In the genomic region with DNA sequence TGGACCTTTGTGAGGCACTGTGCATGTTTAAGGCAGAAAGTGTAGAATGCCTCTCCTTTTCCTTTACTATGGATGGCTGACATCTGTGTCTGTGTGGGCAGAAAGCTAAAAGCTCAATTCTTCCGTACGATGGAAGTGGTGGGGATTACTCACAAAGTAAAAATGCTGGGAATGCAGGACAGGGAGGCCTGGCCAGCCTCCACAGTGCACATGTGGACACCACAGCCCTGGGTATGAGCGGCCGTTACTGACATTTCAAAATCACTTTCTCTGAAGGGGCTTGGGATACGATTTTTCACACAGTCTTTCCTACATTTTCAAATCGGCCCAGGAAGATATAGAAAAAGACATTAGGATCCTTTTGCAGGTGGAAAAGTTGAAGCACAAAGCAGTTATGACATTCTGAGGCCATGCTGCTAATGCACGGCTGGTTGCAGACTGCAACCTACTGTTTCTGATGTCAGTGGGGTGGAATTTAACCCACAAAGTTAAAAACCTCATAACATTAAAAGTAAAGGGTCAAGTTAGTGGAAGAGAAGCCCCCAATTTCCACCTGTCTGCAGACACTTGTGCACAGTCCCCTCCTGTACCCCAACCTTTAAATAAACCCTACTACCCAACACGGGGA, we compare ENCODE assay signal across 8 cellular contexts. TPM values are rescaled to one million over a fixed set of nuclear protein-coding genes. Genes with fewer than 3 reads are reported as not detected.
DNase-seq lines count a peak whose midpoint lies in the region; ATAC-seq and TF ChIP-seq lines count a peak whose summit lies in the region.

No MANE protein-coding gene starts in this region.

- CTCF ChIA-PET in HCT116 (lab: Charles Lee): no interaction called here

- peaks cover 54% of the 10 kb centered on the region for H3K79me2 ChIP-seq in HCT116 (ENCODE audit: insufficient read depth, low read length)

- no peak for TF ChIP-seq RAD21 in HCT116 (IDR thresholded peaks at IDR 0.05; ENCODE audit: low read depth)

- BruUV-seq in HCT116 (replicated peaks; lab: Mats Ljungman, UMichigan): no TSS peak

- H3K4me1 ChIP-seq in HCT116 (ENCODE audit: control insufficient read depth in 1 of 2, insufficient read depth in 2 of 2, low read length in 2 of 2): peaks cover 40 to 87% of the 10 kb centered on the region in 2 experiments

- no peaks in the 10 kb centered on the region for H4K20me1 ChIP-seq in HCT116 (ENCODE audit: insufficient read depth)

- no peaks in the 10 kb centered on the region for H3K27me3 ChIP-seq in HCT116 (ENCODE audit: insufficient read depth, low read length)

- peaks cover 0 to 7% of the 10 kb centered on the region in 2 experiments; a peak in 1 of 4 replicates for H3K36me3 ChIP-seq in HCT116 (ENCODE audit: control insufficient read depth in 1 of 2, insufficient read depth in 2 of 2, low read length in 2 of 2)

- H3K4me3 ChIP-seq in HCT116 (replicated peaks in 1 of 2; ENCODE audit: low read depth in 1 of 2, low read length in 2 of 2) (peak overlapping the region in 1 of 2 experiments; percentile 31; a peak in 3 of 4 replicates), astrocyte of the spinal cord (ENCODE audit: low read depth, low read length) (no peak overlapping the region)

- peak; percentile 60 for ATAC-seq in HCT116
- ATAC-seq in HG03097 (IDR thresholded peaks at IDR 0.05; ENCODE audit: low FRiP score, unreplicated experiment): no peak

- H3K9me3 ChIP-seq in HCT116 (ENCODE audit: control insufficient read depth in 1 of 2, insufficient read depth in 1 of 2, low read depth in 1 of 2, low read length in 2 of 2): no peaks in the 10 kb centered on the region

- POLR2A ChIA-PET in HCT116 (lab: Charles Lee): interaction anchor here (1.7 kb wide), 1 partner anchor 28 kb away, joined by 7 read pairs; a partner anchor contains a TSS

- TF ChIP-seq POLR2A in HCT116 (IDR thresholded peaks at IDR 0.05; ENCODE audit: borderline replicate concordance, extremely low read depth, insufficient read depth, insufficient read length): no peak

- H2AFZ ChIP-seq in HCT116 (ENCODE audit: low read depth, low read length, poor library complexity, severe bottlenecking): no peak overlapping the region

- peak overlapping the region; percentile 43; the same call in 1 of the 2 replicates for H3K27ac ChIP-seq in HCT116 (ENCODE audit: low read depth, low read length)

- intact Hi-C loops in HCT116 (cut with micrococcal nuclease): no loop called here

- peak overlapping the region; percentile 79 for H3K4me2 ChIP-seq in HCT116 (ENCODE audit: low read length)

- in situ Hi-C loops in astrocyte of the spinal cord (cut with HindIII; ENCODE audit: low sequenced_read_pairs): no loop called here
- in situ Hi-C loops in GM13977 (cut with MboI; ENCODE audit: low pct_unique_long_range_greater_than_20kb, low sequenced_read_pairs, unreplicated experiment): no loop called here

- TF ChIP-seq CTCF in HCT116 (IDR thresholded peaks at IDR 0.05 in 2 of 3, conservative IDR thresholded peaks at IDR 0.05 in 1 of 3; ENCODE audit: borderline replicate concordance in 1 of 3, insufficient read depth in 1 of 3, low read depth in 2 of 3, low read length in 2 of 3) (no peak), astrocyte of the spinal cord (IDR thresholded peaks at IDR 0.05; ENCODE audit: low read depth, low read length) (no peak), GM13977 (IDR thresholded peaks at IDR 0.05; ENCODE audit: extremely low read depth, insufficient read depth, missing control alignments) (no peak)

- DNase-seq in HCT116 (ENCODE audit: low read depth, low spot score) (peak; percentile 37), astrocyte of the spinal cord (ENCODE audit: low read depth, low spot score) (peak; percentile 94), iris pigment epithelial cell (ENCODE audit: low read depth) (peak; percentile 96), stromal cell of bone marrow (ENCODE audit: low read depth) (peak; percentile 70), cerebellar nuclear complex (lab: John Stamatoyannopoulos, UW) (no peak), GM13977 (ENCODE audit: low spot score) (no peak)
- no peak for DNase-seq in activated naive CD4-positive, alpha-beta T cell treated with Interleukin-2 at 50 U/mL for 16 hours

- no peaks in the 10 kb centered on the region for H3K9me2 ChIP-seq in HCT116 (ENCODE audit: insufficient read depth)

- H3K9ac ChIP-seq in HCT116 (ENCODE audit: low read length): peak overlapping the region; percentile 53

- RAD21 ChIA-PET in HCT116 (lab: Charles Lee; ENCODE audit: low non-redundant PET in 1 of 2, low total read pairs in 2 of 2, uncharacterized antibody in 2 of 2, unreplicated experiment in 2 of 2): no interaction called here

TF ChIP-seq in HCT116, 20 proteins besides CTCF, POLR2A, EP300 and RAD21:
- TF ChIP-seq, protein P1, sequence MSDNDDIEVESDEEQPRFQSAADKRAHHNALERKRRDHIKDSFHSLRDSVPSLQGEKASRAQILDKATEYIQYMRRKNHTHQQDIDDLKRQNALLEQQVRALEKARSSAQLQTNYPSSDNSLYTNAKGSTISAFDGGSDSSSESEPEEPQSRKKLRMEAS (IDR thresholded peaks at IDR 0.05): peak; percentile 92
- TF ChIP-seq, protein P2, sequence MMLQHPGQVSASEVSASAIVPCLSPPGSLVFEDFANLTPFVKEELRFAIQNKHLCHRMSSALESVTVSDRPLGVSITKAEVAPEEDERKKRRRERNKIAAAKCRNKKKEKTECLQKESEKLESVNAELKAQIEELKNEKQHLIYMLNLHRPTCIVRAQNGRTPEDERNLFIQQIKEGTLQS (IDR thresholded peaks at IDR 0.05): no peak
- peak; percentile 83 for TF ChIP-seq FOSL1 (IDR thresholded peaks at IDR 0.05; ENCODE audit: low read depth)
- TF ChIP-seq SP1 (IDR thresholded peaks at IDR 0.05; ENCODE audit: low read depth): peak; percentile 72
- TF ChIP-seq SIN3A (IDR thresholded peaks at IDR 0.05; ENCODE audit: low read depth): peak; percentile 89; the same call in 1 of the 2 replicates
- peak; percentile 70; the same call in 1 of the 2 replicates for TF ChIP-seq CBX3 (IDR thresholded peaks at IDR 0.05; ENCODE audit: low read depth)
- TF ChIP-seq POLR2AphosphoS5 (IDR thresholded peaks at IDR 0.05; ENCODE audit: low read depth, low read length): peak; percentile 40; the same call in 1 of the 2 replicates
- TF ChIP-seq ELF1 (IDR thresholded peaks at IDR 0.05; ENCODE audit: borderline replicate concordance, low read depth): no peak
- TF ChIP-seq YY1 (IDR thresholded peaks at IDR 0.05; ENCODE audit: extremely low read depth, insufficient replicate concordance, low read depth, low read length): peak; percentile 6
- TF ChIP-seq JUND (IDR thresholded peaks at IDR 0.05): peak; percentile 81
- TF ChIP-seq CEBPB (IDR thresholded peaks at IDR 0.05; ENCODE audit: low read depth): peak; percentile 40; the same call in 1 of the 2 replicates
- TF ChIP-seq TCF7L2 (IDR thresholded peaks at IDR 0.05; ENCODE audit: borderline replicate concordance, extremely low read depth, insufficient read depth, insufficient read length): no peak
- TF ChIP-seq EGR1 (IDR thresholded peaks at IDR 0.05; ENCODE audit: low read depth): peak; percentile 34; the same call in 1 of the 2 replicates

RNA-seq across cellular contexts. Expression of a gene that starts 27.9 kb away (rescaled TPM):
- total RNA-seq in HCT116 (2021; ENCODE audit: unreplicated experiment): 28.0 TPM
- 27.3 and 27.6 TPM in 2 replicates for polyA plus RNA-seq in HCT116 (2012)

RNA-seq across cellular contexts. Expression of a gene that starts 50.6 kb away (rescaled TPM):
- 0.96 TPM for total RNA-seq in HCT116 (2021; ENCODE audit: unreplicated experiment)
- 0.76 and 0.90 TPM in 2 replicates for polyA plus RNA-seq in HCT116 (2012)

Comparison
In these comparisons a context has a peak if more than half of its experiments do, and no peak if none do; other contexts are left out.
1. DNase-seq: peak in HCT116 (single experiment), astrocyte of the spinal cord (single experiment), iris pigment epithelial cell (single experiment) and stromal cell of bone marrow (single experiment); none in activated naive CD4-positive, alpha-beta T cell treated with Interleukin-2 at 50 U/mL for 16 hours (single experiment), cerebellar nuclear complex (0 of 2) and GM13977 (single experiment).